ENCODE assay signal across 8 cellular contexts in the genomic region with DNA sequence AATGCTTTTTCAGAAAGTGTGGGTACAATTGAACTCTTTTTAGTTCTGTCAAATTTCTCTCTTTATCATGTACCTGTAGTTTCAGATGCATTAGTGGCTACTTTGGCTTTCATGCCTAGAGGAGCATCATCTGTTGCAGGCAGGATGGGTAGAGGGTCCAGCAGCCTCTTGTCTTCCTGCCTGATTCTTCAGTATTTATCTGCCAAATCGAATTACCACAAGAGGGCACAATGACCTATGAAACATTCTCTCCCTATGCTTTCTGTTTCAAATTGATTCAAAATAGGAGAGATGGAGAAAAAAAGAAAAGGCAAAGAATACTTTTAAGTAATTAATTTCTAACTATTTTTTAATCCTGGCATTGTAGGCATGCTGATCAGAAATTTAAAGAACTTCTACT.
DNase-seq lines count a peak whose midpoint lies in the region; ATAC-seq, FAIRE-seq and TF ChIP-seq lines count a peak whose summit lies in the region.

No MANE protein-coding gene starts in this region.

- no peaks in the 10 kb centered on the region for H3K9me3 Mint-ChIP-seq in effector memory CD8-positive, alpha-beta T cell

- no peak for FAIRE-seq in keratinocyte (lab: Jason Lieb, UNC)

- dilution Hi-C loops in keratinocyte (cut with MboI; ENCODE audit: extremely low pct_ligation_motif_present, low sequenced_read_pairs) = no loop called here

- intact Hi-C loops in lower leg skin (cut with DNase I; ENCODE audit: low total_unique reads) = no loop called here

- H3K79me2 ChIP-seq in KMS-11 (ENCODE audit: insufficient read depth, low read depth) (no peaks in the 10 kb centered on the region), keratinocyte (ENCODE audit: control insufficient read depth, insufficient read depth, low read length) (no peaks in the 10 kb centered on the region)

- DNase-seq in GM10266 (ENCODE audit: extremely low spot score) (peak; percentile 7), SJCRH30 (peak; percentile 8 to 65), keratinocyte (ENCODE audit: low read depth, low spot score) (no peak), lower leg skin (ENCODE audit: low spot score in 2 of 2) (no peak)
- no peak for DNase-seq in effector memory CD8-positive, alpha-beta T cell
- DNase-seq in stimulated activated CD4-positive, alpha-beta T cell treated with anti-CD3 and anti-CD28 coated beads, Interleukin-1b, Interleukin-23, amount 100 ng/mL, for 48 hours = no peak

- H3K27me3 ChIP-seq in KMS-11 (ENCODE audit: insufficient read depth, low read depth) (no peaks in the 10 kb centered on the region), SJCRH30 (no peaks in the 10 kb centered on the region), keratinocyte (ENCODE audit: control insufficient read depth, extremely low read depth, insufficient read depth, low read length) (no peaks in the 10 kb centered on the region)

- H3K9me3 ChIP-seq in SJCRH30 (replicated peaks) = no peaks in the 10 kb centered on the region
- H3K9me3 ChIP-seq in keratinocyte (ENCODE audit: control insufficient read depth, low read depth, low read length) = no peaks in the 10 kb centered on the region

- H3K36me3 Mint-ChIP-seq in effector memory CD8-positive, alpha-beta T cell (ENCODE audit: insufficient read depth) = no peaks in the 10 kb centered on the region

- H3K4me1 ChIP-seq in KMS-11 (ENCODE audit: low read depth, poor library complexity, severe bottlenecking) (peaks cover 11% of the 10 kb centered on the region), SJCRH30 (no peaks in the 10 kb centered on the region), keratinocyte (ENCODE audit: control insufficient read depth, extremely low read depth, insufficient read depth, low read length) (no peaks in the 10 kb centered on the region)

- H3K27ac ChIP-seq in KMS-11 (no peak overlapping the region), SJCRH30 (no peak overlapping the region), keratinocyte (ENCODE audit: control insufficient read depth, insufficient read depth, low read length) (no peak overlapping the region)

- H3K4me2 ChIP-seq in KMS-11 (peak overlapping the region; percentile 61), keratinocyte (ENCODE audit: control insufficient read depth, extremely low read depth, insufficient read depth, low read depth, low read length) (no peak overlapping the region)

- no peak overlapping the region for H3K9ac ChIP-seq in KMS-11
- no peak overlapping the region for H3K9ac ChIP-seq in keratinocyte (ENCODE audit: control insufficient read depth, extremely low read depth, insufficient read depth, low read length)

- H3K27ac Mint-ChIP-seq in effector memory CD8-positive, alpha-beta T cell = no peak overlapping the region

- H3K9me1 ChIP-seq in keratinocyte (ENCODE audit: control insufficient read depth, extremely low read depth, insufficient read depth, low read length) = no peaks in the 10 kb centered on the region

- H3K36me3 ChIP-seq in KMS-11 (ENCODE audit: insufficient read depth) = no peaks in the 10 kb centered on the region
- no peaks in the 10 kb centered on the region for H3K36me3 ChIP-seq in SJCRH30
- H3K36me3 ChIP-seq in keratinocyte (ENCODE audit: control insufficient read depth in 2 of 2, extremely low read depth in 1 of 2, insufficient read depth in 2 of 2, low read length in 2 of 2) = no peaks in the 10 kb centered on the region

- no peak overlapping the region for H3K4me3 Mint-ChIP-seq in effector memory CD8-positive, alpha-beta T cell

- peak overlapping the region; percentile 65 for H2AFZ ChIP-seq in KMS-11 (ENCODE audit: low read depth)
- H2AFZ ChIP-seq in keratinocyte (ENCODE audit: control insufficient read depth, low read length) = no peak overlapping the region

- no peaks in the 10 kb centered on the region for H3K4me1 Mint-ChIP-seq in effector memory CD8-positive, alpha-beta T cell (ENCODE audit: low read depth in 2 of 2)

- H3K4me3 ChIP-seq in KMS-11 (IDR thresholded peaks at IDR 0.05; ENCODE audit: insufficient read depth, low read depth, low read length) (no peak overlapping the region), SJCRH30 (no peak overlapping the region), keratinocyte (ENCODE audit: control insufficient read depth in 2 of 3, extremely low read depth in 1 of 3, insufficient read depth in 2 of 3, low read depth in 1 of 3, low read length in 3 of 3) (no peak overlapping the region), lower leg skin (ENCODE audit: low read depth, poor library complexity, severe bottlenecking) (no peak overlapping the region)

- H4K20me1 ChIP-seq in KMS-11 (ENCODE audit: insufficient read depth) (no peaks in the 10 kb centered on the region), keratinocyte (ENCODE audit: control insufficient read depth, extremely low read depth, insufficient read depth, low read length) (no peaks in the 10 kb centered on the region)

- peak; percentile 44 for TF ChIP-seq CTCF in GM10266 (IDR thresholded peaks at IDR 0.05; ENCODE audit: control insufficient read depth, insufficient read depth, low read depth, missing control alignments)
- peak; percentile 73 for TF ChIP-seq CTCF in KMS-11 (conservative IDR thresholded peaks at IDR 0.05; ENCODE audit: low read depth, low read length)
- peak; percentile 34 to 38 (median 35) for TF ChIP-seq CTCF in keratinocyte (optimal IDR thresholded peaks at IDR 0.05 in 1 of 3, IDR thresholded peaks at IDR 0.05 in 1 of 3, conservative IDR thresholded peaks at IDR 0.05 in 1 of 3; ENCODE audit: extremely low read depth in 1 of 3, insufficient read depth in 2 of 3, low read length in 3 of 3)
- no peak for TF ChIP-seq CTCF in lower leg skin (IDR thresholded peaks at IDR 0.05)

- TF ChIP-seq POLR2A in lower leg skin (IDR thresholded peaks at IDR 0.05) = no peak

- peaks cover 0 to 8% of the 10 kb centered on the region in 2 donors for H3K27me3 Mint-ChIP-seq in effector memory CD8-positive, alpha-beta T cell

- peak; percentile 59 for ATAC-seq in GM21423 (IDR thresholded peaks at IDR 0.05; ENCODE audit: unreplicated experiment)
- no peak for ATAC-seq in effector memory CD8-positive, alpha-beta T cell (replicated peaks)

- 3 to 5% methylated on average over 1 of the region's 1 CpG for WGBS in lower leg skin, 2 donors

Comparison
In these comparisons a context has a peak if more than half of its experiments do, and no peak if none do; other contexts are left out.
1. DNase-seq: peak in GM10266 (single experiment) and SJCRH30 (2 of 2); none in keratinocyte (single experiment), lower leg skin (0 of 2), effector memory CD8-positive, alpha-beta T cell (0 of 3) and stimulated activated CD4-positive, alpha-beta T cell treated with anti-CD3 and anti-CD28 coated beads, Interleukin-1b, Interleukin-23, amount 100 ng/mL, for 48 hours (single experiment).
2. CTCF ChIP-seq: peak in GM10266 (single experiment), KMS-11 (single experiment) and keratinocyte (3 of 3); none in lower leg skin (0 of 3).